Comparison of ENCODE assay signal across 8 cellular contexts in genomic region chr6:37791156-37791919, GRCh38. TPM values are rescaled to one million over a fixed set of nuclear protein-coding genes. Genes with fewer than 3 reads are reported as not detected.
DNase-seq lines count a peak whose midpoint lies in the region; ATAC-seq and TF ChIP-seq lines count a peak whose summit lies in the region.

No MANE protein-coding gene starts in this region.

- peak; percentile 28 for DNase-seq in DMS79 (lab: John Stamatoyannopoulos, UW)
- DNase-seq in GM23248: peak; percentile 98
- peak; percentile 83 for DNase-seq in Karpas-422
- DNase-seq in PC-9: peak; percentile 93
- peak; percentile 86 for DNase-seq in activated T-cell treated with anti-CD3 and anti-CD28 coated beads for 48 hours (ENCODE audit: low read depth)
- peak; percentile 85 to 94 for DNase-seq in erythroblast (lab: John Stamatoyannopoulos, UW)
- peak; percentile 29 to 83 (median 59) for DNase-seq in naive thymus-derived CD4-positive, alpha-beta T cell
- DNase-seq in stimulated activated effector memory CD8-positive, alpha-beta T cell treated with anti-CD3 and anti-CD28 coated beads, Interleukin-12 subunit alpha, Interleukin-12 subunit beta, amount 100 ng/mL, for 72 hours (ENCODE audit: low spot score in 2 of 2): peak; percentile 66 to 88

- POLR2A ChIA-PET in PC-9 (lab: Charles Lee; ENCODE audit: unreplicated experiment): interaction anchor here (0.7 kb wide), 1 partner anchor 27 kb away, joined by 16 read pairs; no protein-coding TSS in a partner anchor
- POLR2A ChIA-PET in naive thymus-derived CD4-positive, alpha-beta T cell (lab: Charles Lee): interaction anchor here (1.5 kb wide), 1 partner anchor 28 kb away, joined by 6 read pairs; the partner anchor contains the start of gene ZFAND3

- H3F3A ChIP-seq in GM23248 (ENCODE audit: insufficient read depth) (peaks cover 6% of the 10 kb centered on the region; the same call in 1 of the 2 replicates), PC-9 (ENCODE audit: insufficient read depth, low read depth) (0 out of 2 replicates have a peak, but pooled peaks cover 6% of the 10 kb centered on the region)

- H3K4me1 ChIP-seq in GM23248 (ENCODE audit: insufficient read depth) (peaks cover 13% of the 10 kb centered on the region), Karpas-422 (ENCODE audit: low read length) (no peaks in the 10 kb centered on the region), PC-9 (replicated peaks; ENCODE audit: insufficient read depth) (peaks cover 16% of the 10 kb centered on the region)
- H3K4me1 ChIP-seq in naive thymus-derived CD4-positive, alpha-beta T cell (ENCODE audit: control insufficient read depth in 2 of 2, insufficient read depth in 2 of 2, low read length in 2 of 2): no peaks in the 10 kb centered on the region

- H3K9me3 ChIP-seq in GM23248 (ENCODE audit: low read depth): no peaks in the 10 kb centered on the region
- H3K9me3 ChIP-seq in Karpas-422 (ENCODE audit: low read length): no peaks in the 10 kb centered on the region
- H3K9me3 ChIP-seq in PC-9 (ENCODE audit: insufficient read depth, low read depth): no peaks in the 10 kb centered on the region
- H3K9me3 ChIP-seq in naive thymus-derived CD4-positive, alpha-beta T cell (ENCODE audit: control insufficient read depth in 2 of 3, low read length in 3 of 3): no peaks in the 10 kb centered on the region

- ATAC-seq in naive thymus-derived CD4-positive, alpha-beta T cell: peak; percentile 99
- peak; percentile 100 for ATAC-seq in stimulated activated effector memory CD8-positive, alpha-beta T cell treated with anti-CD3 and anti-CD28 coated beads, Interleukin-12 subunit alpha, Interleukin-12 subunit beta, amount 100 ng/mL, for 72 hours

- no peaks in the 10 kb centered on the region for H3K9me2 ChIP-seq in GM23248 (ENCODE audit: insufficient read depth)
- H3K9me2 ChIP-seq in Karpas-422 (replicated peaks; ENCODE audit: insufficient read depth, low read length): no peaks in the 10 kb centered on the region
- H3K9me2 ChIP-seq in PC-9 (ENCODE audit: insufficient read depth): no peaks in the 10 kb centered on the region

- no TSS peak for BruUV-seq in PC-9 (replicated peaks; lab: Mats Ljungman, UMichigan)

- TF ChIP-seq CTCF in PC-9 (conservative IDR thresholded peaks at IDR 0.05): peak; percentile 95

- in situ Hi-C loops in GM23248 (cut with MboI): no loop called here

- no peaks in the 10 kb centered on the region for H3K36me3 Mint-ChIP-seq in naive thymus-derived CD4-positive, alpha-beta T cell
- H3K36me3 Mint-ChIP-seq in stimulated activated effector memory CD8-positive, alpha-beta T cell treated with anti-CD3 and anti-CD28 coated beads, Interleukin-12 subunit alpha, Interleukin-12 subunit beta, amount 100 ng/mL, for 72 hours: no peaks in the 10 kb centered on the region

- H3K9me3 Mint-ChIP-seq in naive thymus-derived CD4-positive, alpha-beta T cell: no peaks in the 10 kb centered on the region
- H3K9me3 Mint-ChIP-seq in stimulated activated effector memory CD8-positive, alpha-beta T cell treated with anti-CD3 and anti-CD28 coated beads, Interleukin-12 subunit alpha, Interleukin-12 subunit beta, amount 100 ng/mL, for 72 hours: no peaks in the 10 kb centered on the region

- H3K36me3 ChIP-seq in GM23248 (ENCODE audit: low read depth): no peaks in the 10 kb centered on the region
- H3K36me3 ChIP-seq in Karpas-422 (ENCODE audit: insufficient read depth, low read length): no peaks in the 10 kb centered on the region
- no peaks in the 10 kb centered on the region for H3K36me3 ChIP-seq in PC-9 (ENCODE audit: low read depth)
- no peaks in the 10 kb centered on the region for H3K36me3 ChIP-seq in naive thymus-derived CD4-positive, alpha-beta T cell (ENCODE audit: control insufficient read depth in 2 of 3, insufficient read depth in 3 of 3, low read length in 3 of 3)

- H3K9ac ChIP-seq in GM23248 (no peak overlapping the region), Karpas-422 (ENCODE audit: low read length) (no peak overlapping the region)

- peaks cover 0 to 11% (median 0%) of the 10 kb centered on the region in 7 donors for H3K4me1 Mint-ChIP-seq in naive thymus-derived CD4-positive, alpha-beta T cell
- peaks cover 11% of the 10 kb centered on the region for H3K4me1 Mint-ChIP-seq in stimulated activated effector memory CD8-positive, alpha-beta T cell treated with anti-CD3 and anti-CD28 coated beads, Interleukin-12 subunit alpha, Interleukin-12 subunit beta, amount 100 ng/mL, for 72 hours

- H3K4me3 ChIP-seq in GM23248 (no peak overlapping the region), Karpas-422 (ENCODE audit: low read length) (no peak overlapping the region), PC-9 (no peak overlapping the region)
- H3K4me3 ChIP-seq in naive thymus-derived CD4-positive, alpha-beta T cell (ENCODE audit: low read length): no peak overlapping the region

- no peaks in the 10 kb centered on the region for H4K20me1 ChIP-seq in GM23248 (ENCODE audit: insufficient read depth)
- H4K20me1 ChIP-seq in Karpas-422 (ENCODE audit: insufficient read depth, low read depth, low read length): no peaks in the 10 kb centered on the region
- H4K20me1 ChIP-seq in PC-9 (ENCODE audit: insufficient read depth): no peaks in the 10 kb centered on the region

- no peaks in the 10 kb centered on the region for H3K27me3 ChIP-seq in GM23248 (replicated peaks; ENCODE audit: insufficient read depth)
- H3K27me3 ChIP-seq in Karpas-422 (ENCODE audit: low read length): no peaks in the 10 kb centered on the region
- H3K27me3 ChIP-seq in PC-9 (ENCODE audit: insufficient read depth, low read depth): no peaks in the 10 kb centered on the region
- H3K27me3 ChIP-seq in naive thymus-derived CD4-positive, alpha-beta T cell (ENCODE audit: control insufficient read depth in 2 of 2, insufficient read depth in 2 of 2, low read length in 2 of 2): no peaks in the 10 kb centered on the region

- H3K79me2 ChIP-seq in GM23248 (ENCODE audit: insufficient read depth) (no peaks in the 10 kb centered on the region), Karpas-422 (ENCODE audit: low read length) (no peaks in the 10 kb centered on the region), PC-9 (ENCODE audit: low read depth) (no peaks in the 10 kb centered on the region)

- CTCF ChIA-PET in PC-9 (lab: Charles Lee): interaction anchor here (0.6 to 0.7 kb wide), 9 partner anchors 17 to 956 kb away, joined by 3 to 12 read pairs (median 3); no protein-coding TSS in a partner anchor
- CTCF ChIA-PET in naive thymus-derived CD4-positive, alpha-beta T cell (lab: Charles Lee): interaction anchor here (0.6 to 0.9 kb wide), 7 partner anchors 17 to 280 kb away, joined by 3 to 6 read pairs (median 3); no protein-coding TSS in a partner anchor

- H2AFZ ChIP-seq in GM23248 (peak overlapping the region; percentile 49; the same call in 1 of the 2 replicates), Karpas-422 (ENCODE audit: low read length) (no peak overlapping the region), PC-9 (no peak overlapping the region)

- peaks cover 0 to 10% (median 0%) of the 10 kb centered on the region in 5 donors for H3K27me3 Mint-ChIP-seq in naive thymus-derived CD4-positive, alpha-beta T cell

- H3K27ac Mint-ChIP-seq in naive thymus-derived CD4-positive, alpha-beta T cell: no peak overlapping the region
- no peak overlapping the region for H3K27ac Mint-ChIP-seq in stimulated activated effector memory CD8-positive, alpha-beta T cell treated with anti-CD3 and anti-CD28 coated beads, Interleukin-12 subunit alpha, Interleukin-12 subunit beta, amount 100 ng/mL, for 72 hours

- peak overlapping the region; percentile 47 for H3K4me2 ChIP-seq in GM23248 (ENCODE audit: unreplicated experiment)
- no peak overlapping the region for H3K4me2 ChIP-seq in Karpas-422 (ENCODE audit: low read depth, low read length, poor library complexity, severe bottlenecking)
- peak overlapping the region; percentile 35; the same call in 1 of the 2 replicates for H3K4me2 ChIP-seq in PC-9

- intact Hi-C loops in PC-9 (cut with micrococcal nuclease; ENCODE audit: unreplicated experiment): loop anchor here (1.0 to 10.0 kb wide), 5 partner anchors 28 to 703 kb away; partner anchors contain the start of gene ZFAND3
- intact Hi-C loops in naive thymus-derived CD4-positive, alpha-beta T cell (cut with micrococcal nuclease): loop anchor here (1.0 to 10.0 kb wide), 8 partner anchors 27 to 883 kb away; partner anchors contain the start of gene ZFAND3 (in 2 of the 2)

- H3K27ac ChIP-seq in GM23248 (no peak overlapping the region), Karpas-422 (ENCODE audit: low read length) (no peak overlapping the region), PC-9 (no peak overlapping the region)
- H3K27ac ChIP-seq in naive thymus-derived CD4-positive, alpha-beta T cell (ENCODE audit: low read depth, low read length): no peak overlapping the region

- TF ChIP-seq POLR2A in erythroblast (IDR thresholded peaks at IDR 0.05; ENCODE audit: low read length): no peak

- H3K4me3 Mint-ChIP-seq in naive thymus-derived CD4-positive, alpha-beta T cell: no peak overlapping the region
- no peak overlapping the region for H3K4me3 Mint-ChIP-seq in stimulated activated effector memory CD8-positive, alpha-beta T cell treated with anti-CD3 and anti-CD28 coated beads, Interleukin-12 subunit alpha, Interleukin-12 subunit beta, amount 100 ng/mL, for 72 hours

- 14 to 15% methylated on average over 9 to 10 of the region's 10 CpGs for WGBS in GM23248 (ENCODE audit: low coverage in 1 of 2, low lambda C conversion rate in 2 of 2, missing lambda C conversion rate in 2 of 2), 2 experiments

RNA-seq across cellular contexts. Expression of gene ZFAND3, which starts 28.2 kb away (rescaled TPM):
- 27.1 and 27.5 TPM in 2 replicates for total RNA-seq in GM23248 (2014; rRNA removed; shearing (Covaris generic))
- 37.1 and 40.0 TPM in 2 replicates for polyA plus RNA-seq in GM23248 (2016; fragmentation: Nextera tagmentation; extraction: Ambion mirVana)
- 4.0 and 6.6 TPM in 2 replicates for total RNA-seq in Karpas-422 (2014; rRNA removed; shearing (Covaris generic); ENCODE audit: low replicate concordance)
- total RNA-seq in PC-9 (2021): 37.9 and 46.8 TPM in 2 replicates
- 10 to 100 TPM; 31.7 to 55.0 (median 42.5) TPM for total RNA-seq in naive thymus-derived CD4-positive, alpha-beta T cell
- polyA plus RNA-seq in naive thymus-derived CD4-positive, alpha-beta T cell: 1 to 10 TPM; 3.5 to 4.4 TPM

Comparison
In these comparisons a context has a peak if more than half of its experiments do, and no peak if none do; other contexts are left out.
1. DNase-seq: peak in every context shown above with its lines; median percentile 98 in GM23248; 93 in PC-9; 90 in erythroblast; 86 in activated T-cell treated with anti-CD3 and anti-CD28 coated beads for 48 hours; 83 in Karpas-422; 77 in stimulated activated effector memory CD8-positive, alpha-beta T cell treated with anti-CD3 and anti-CD28 coated beads, Interleukin-12 subunit alpha, Interleukin-12 subunit beta, amount 100 ng/mL, for 72 hours; 59 in naive thymus-derived CD4-positive, alpha-beta T cell; 28 in DMS79.